ENCODE assay signal across 1 cellular context in the genomic region with DNA sequence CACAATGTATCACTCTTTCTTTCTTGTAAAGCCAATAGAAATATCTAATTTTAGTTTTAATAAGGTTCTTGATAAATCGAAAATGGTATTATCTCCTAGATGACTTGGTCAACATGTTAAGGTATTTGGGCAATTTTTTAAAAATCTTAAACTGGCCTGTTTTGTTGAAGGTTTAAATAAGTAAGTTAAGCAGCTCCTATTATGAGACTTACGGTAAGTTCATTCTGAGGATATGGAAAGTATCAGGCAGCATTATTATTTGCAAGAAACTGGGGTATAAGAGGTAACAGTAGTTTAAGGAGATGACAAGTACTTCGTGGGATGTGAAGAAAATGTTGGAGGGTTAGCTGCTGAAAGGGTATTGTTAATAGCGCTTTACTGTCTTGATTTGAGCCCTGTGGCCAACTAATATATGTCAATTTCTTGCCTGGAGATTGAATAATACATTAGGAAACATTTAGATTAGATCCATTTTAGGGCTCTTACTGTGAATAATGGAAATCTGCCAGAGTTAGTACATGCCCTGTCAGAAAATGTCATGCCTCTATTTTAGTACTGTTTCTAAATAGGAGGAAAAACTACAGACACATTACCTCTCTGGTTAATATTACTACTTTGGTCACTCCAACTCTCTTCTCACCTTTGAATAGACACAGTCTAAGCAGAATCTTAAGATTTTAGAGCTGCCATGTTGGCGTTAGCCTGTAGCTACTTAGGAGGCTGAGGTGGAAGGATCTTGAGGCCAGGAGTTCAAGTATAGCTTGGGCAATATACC.
TF ChIP-seq lines count a peak whose summit lies in the region.

No MANE protein-coding gene starts in this region.

TF ChIP-seq in A549, 52 proteins besides CTCF, POLR2A, EP300 and RAD21 (continued from another document):
- TF ChIP-seq, protein P1, sequence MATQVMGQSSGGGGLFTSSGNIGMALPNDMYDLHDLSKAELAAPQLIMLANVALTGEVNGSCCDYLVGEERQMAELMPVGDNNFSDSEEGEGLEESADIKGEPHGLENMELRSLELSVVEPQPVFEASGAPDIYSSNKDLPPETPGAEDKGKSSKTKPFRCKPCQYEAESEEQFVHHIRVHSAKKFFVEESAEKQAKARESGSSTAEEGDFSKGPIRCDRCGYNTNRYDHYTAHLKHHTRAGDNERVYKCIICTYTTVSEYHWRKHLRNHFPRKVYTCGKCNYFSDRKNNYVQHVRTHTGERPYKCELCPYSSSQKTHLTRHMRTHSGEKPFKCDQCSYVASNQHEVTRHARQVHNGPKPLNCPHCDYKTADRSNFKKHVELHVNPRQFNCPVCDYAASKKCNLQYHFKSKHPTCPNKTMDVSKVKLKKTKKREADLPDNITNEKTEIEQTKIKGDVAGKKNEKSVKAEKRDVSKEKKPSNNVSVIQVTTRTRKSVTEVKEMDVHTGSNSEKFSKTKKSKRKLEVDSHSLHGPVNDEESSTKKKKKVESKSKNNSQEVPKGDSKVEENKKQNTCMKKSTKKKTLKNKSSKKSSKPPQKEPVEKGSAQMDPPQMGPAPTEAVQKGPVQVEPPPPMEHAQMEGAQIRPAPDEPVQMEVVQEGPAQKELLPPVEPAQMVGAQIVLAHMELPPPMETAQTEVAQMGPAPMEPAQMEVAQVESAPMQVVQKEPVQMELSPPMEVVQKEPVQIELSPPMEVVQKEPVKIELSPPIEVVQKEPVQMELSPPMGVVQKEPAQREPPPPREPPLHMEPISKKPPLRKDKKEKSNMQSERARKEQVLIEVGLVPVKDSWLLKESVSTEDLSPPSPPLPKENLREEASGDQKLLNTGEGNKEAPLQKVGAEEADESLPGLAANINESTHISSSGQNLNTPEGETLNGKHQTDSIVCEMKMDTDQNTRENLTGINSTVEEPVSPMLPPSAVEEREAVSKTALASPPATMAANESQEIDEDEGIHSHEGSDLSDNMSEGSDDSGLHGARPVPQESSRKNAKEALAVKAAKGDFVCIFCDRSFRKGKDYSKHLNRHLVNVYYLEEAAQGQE (IDR thresholded peaks at IDR 0.05): no peak
- no peak for TF ChIP-seq FOSL2 (IDR thresholded peaks at IDR 0.05)
- TF ChIP-seq FOSL2 (CRISPR knock-in tag; IDR thresholded peaks at IDR 0.05): no peak
- no peak for TF ChIP-seq HES2 (IDR thresholded peaks at IDR 0.05)
- TF ChIP-seq MAZ (IDR thresholded peaks at IDR 0.05; ENCODE audit: borderline replicate concordance, low read depth, low read length): no peak
- TF ChIP-seq RNF2 (IDR thresholded peaks at IDR 0.05; ENCODE audit: borderline replicate concordance, low read depth): no peak
- TF ChIP-seq NFE2L2 (conservative IDR thresholded peaks at IDR 0.05; ENCODE audit: low read length): no peak
- no peak for TF ChIP-seq FOSB (CRISPR knock-in tag; IDR thresholded peaks at IDR 0.05)
